ENCODE assay signal across 8 cellular contexts in the genomic region with DNA sequence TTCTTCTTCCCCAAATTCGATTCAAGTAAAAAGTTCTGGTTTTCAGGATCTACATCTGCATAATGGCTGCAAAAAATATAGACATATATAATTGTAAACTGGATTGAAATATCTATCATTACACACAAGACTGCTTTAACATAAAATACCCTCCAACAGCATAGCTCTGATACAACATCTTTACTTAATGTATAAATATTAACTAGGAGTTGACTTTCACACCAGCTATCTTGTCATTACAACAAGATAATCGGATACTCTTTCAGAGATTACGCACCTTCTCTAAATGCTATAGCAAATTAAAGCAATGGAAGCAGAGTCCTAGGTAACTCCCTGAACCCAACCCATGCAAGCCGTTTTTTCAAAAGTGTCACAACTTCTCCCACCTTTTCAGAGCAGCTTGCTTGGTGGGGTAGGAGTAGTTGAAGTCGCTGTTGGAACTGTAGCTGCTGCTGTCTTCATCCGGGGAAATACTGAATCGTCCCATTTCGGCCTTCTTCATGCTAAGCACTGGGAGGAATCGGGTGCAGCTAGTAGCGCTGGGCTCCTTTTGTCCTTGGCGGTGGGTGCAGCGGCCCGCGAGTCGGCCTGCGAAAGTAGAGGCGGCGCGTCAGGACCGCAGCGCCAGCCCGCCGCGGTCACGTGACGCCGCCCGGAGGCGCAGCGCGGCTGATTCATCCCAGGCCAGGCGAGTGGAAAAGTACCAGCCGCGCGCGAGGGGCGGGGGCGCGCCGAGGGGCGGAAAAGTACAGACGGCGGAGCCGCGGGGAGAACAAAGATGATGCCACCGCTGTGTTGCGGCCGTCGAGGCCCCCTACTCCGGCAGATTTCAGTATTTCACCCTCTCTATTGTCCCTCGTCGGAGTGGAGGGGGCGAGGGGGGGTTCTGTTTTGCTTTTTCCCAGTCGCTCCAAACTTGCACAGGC. TPM values are rescaled to one million over a fixed set of nuclear protein-coding genes. Genes with fewer than 3 reads are reported as not detected.
DNase-seq lines count a peak whose midpoint lies in the region; ATAC-seq and TF ChIP-seq lines count a peak whose summit lies in the region.

No MANE protein-coding gene starts in this region.

- no peaks in the 10 kb centered on the region for H3K9me3 ChIP-seq in MM.1S (replicated peaks; ENCODE audit: insufficient read depth, low read length)
- no peaks in the 10 kb centered on the region for H3K9me3 ChIP-seq in SK-N-MC (ENCODE audit: low read depth, low read length)
- H3K9me3 ChIP-seq in osteoblast (ENCODE audit: low read depth, low read length) = no peaks in the 10 kb centered on the region
- H3K9me3 ChIP-seq in thoracic aorta = no peaks in the 10 kb centered on the region

- H3K4me3 ChIP-seq in GM06990 (replicated peaks; ENCODE audit: low read depth, low read length) = peak overlapping the region; percentile 96
- H3K4me3 ChIP-seq in MM.1S (ENCODE audit: low read length) = peak overlapping the region; percentile 96
- peak overlapping the region; percentile 97 for H3K4me3 ChIP-seq in SK-N-MC
- H3K4me3 ChIP-seq in osteoblast (ENCODE audit: insufficient read depth, low read length) = peak overlapping the region; percentile 96
- H3K4me3 ChIP-seq in thoracic aorta = peak overlapping the region; percentile 95

- H2AFZ ChIP-seq in MM.1S (ENCODE audit: low read length) = no peak overlapping the region
- no peak overlapping the region for H2AFZ ChIP-seq in osteoblast (ENCODE audit: low read length)

- peaks cover 6% of the 10 kb centered on the region for H3K36me3 ChIP-seq in GM06990 (ENCODE audit: control insufficient read depth, insufficient read depth, low read length)
- peaks cover 31% of the 10 kb centered on the region for H3K36me3 ChIP-seq in MM.1S (replicated peaks; ENCODE audit: insufficient read depth, low read length)
- peaks cover 54% of the 10 kb centered on the region for H3K36me3 ChIP-seq in SK-N-MC (ENCODE audit: insufficient read depth, low read length)
- peaks cover 55% of the 10 kb centered on the region for H3K36me3 ChIP-seq in osteoblast (ENCODE audit: insufficient read depth, low read length)
- peaks cover 42% of the 10 kb centered on the region for H3K36me3 ChIP-seq in thoracic aorta

- H3K4me2 ChIP-seq in MM.1S (ENCODE audit: low read depth, low read length) = peak overlapping the region; percentile 81
- peak overlapping the region; percentile 86 for H3K4me2 ChIP-seq in osteoblast (ENCODE audit: insufficient read depth, low read length)

- peak overlapping the region; percentile 97 for H3K27ac ChIP-seq in MM.1S (ENCODE audit: low read length)
- H3K27ac ChIP-seq in SK-N-MC = peak overlapping the region; percentile 96
- H3K27ac ChIP-seq in osteoblast (ENCODE audit: low read depth, low read length) = peak overlapping the region; percentile 92
- peak overlapping the region; percentile 96 to 99 for H3K27ac ChIP-seq in thoracic aorta

- H3K4me1 ChIP-seq in MM.1S (ENCODE audit: low read length) (peaks cover 34% of the 10 kb centered on the region), osteoblast (ENCODE audit: insufficient read depth, low read length) (peaks cover 48% of the 10 kb centered on the region), thoracic aorta (ENCODE audit: control insufficient read depth in 1 of 2, low read depth in 2 of 2) (peaks cover 41 to 53% of the 10 kb centered on the region in 2 donors)

- DNase-seq in GM06990 (ENCODE audit: extremely low read depth, insufficient read length) (peak; percentile 95), HCEC 1CT (peak; percentile 85), MM.1S (peak; percentile 93), SK-N-MC (ENCODE audit: low read depth, low spot score) (no peak), glomerular visceral epithelial cell (ENCODE audit: extremely low spot score) (peak; percentile 90), osteoblast (ENCODE audit: insufficient read length, low spot score, missing footprints) (peak; percentile 95), thoracic aorta (ENCODE audit: low spot score) (peak; percentile 62)
- DNase-seq in activated naive CD4-positive, alpha-beta T cell treated with anti-CD3 and anti-CD28 coated beads, Interleukin-2, amount 50 U/mL, for 16 hours = peak; percentile 95

- peaks cover 41% of the 10 kb centered on the region for H3F3A ChIP-seq in MM.1S (ENCODE audit: insufficient read depth, low read length)

- H3K27me3 ChIP-seq in GM06990 (replicated peaks; ENCODE audit: control insufficient read depth, insufficient read depth, low read length) = no peaks in the 10 kb centered on the region
- no peaks in the 10 kb centered on the region for H3K27me3 ChIP-seq in MM.1S (replicated peaks; ENCODE audit: insufficient read depth, low read length)
- H3K27me3 ChIP-seq in osteoblast (ENCODE audit: insufficient read depth, low read length) = no peaks in the 10 kb centered on the region
- H3K27me3 ChIP-seq in thoracic aorta (replicated peaks; ENCODE audit: insufficient read depth) = no peaks in the 10 kb centered on the region

- no peaks in the 10 kb centered on the region for H3K9me2 ChIP-seq in MM.1S (replicated peaks; ENCODE audit: insufficient read depth, low read length)

- TF ChIP-seq CTCF in GM06990 (IDR thresholded peaks at IDR 0.05; ENCODE audit: insufficient read depth, low read length, poor library complexity, severe bottlenecking) (no peak), MM.1S (IDR thresholded peaks at IDR 0.05; ENCODE audit: low read length) (peak; percentile 10; the same call in 1 of the 2 replicates), osteoblast (IDR thresholded peaks at IDR 0.05; ENCODE audit: extremely low read depth, low read depth, low read length) (peak; percentile 5), thoracic aorta (IDR thresholded peaks at IDR 0.05) (no peak)

- peak; percentile 67 for ATAC-seq in thoracic aorta (ENCODE audit: insufficient number of reproducible peaks, low FRiP score, low read depth)

- H3K9ac ChIP-seq in MM.1S (ENCODE audit: low read length) (peak overlapping the region; percentile 99), SK-N-MC (ENCODE audit: insufficient read length) (peak overlapping the region; percentile 100)

- peaks cover 65% of the 10 kb centered on the region for H3K79me2 ChIP-seq in MM.1S (ENCODE audit: low read length)
- peaks cover 80% of the 10 kb centered on the region for H3K79me2 ChIP-seq in osteoblast (ENCODE audit: insufficient read depth, low read length)

- peaks cover 3% of the 10 kb centered on the region; the same call in 1 of the 2 replicates for H4K20me1 ChIP-seq in MM.1S (ENCODE audit: insufficient read depth, low read length)
- H4K20me1 ChIP-seq in osteoblast (ENCODE audit: insufficient read depth, low read length) = peaks cover 61% of the 10 kb centered on the region

RNA-seq across cellular contexts. Expression of a gene that starts 1.5 kb away (rescaled TPM):
- total RNA-seq in osteoblast (919 and 1,020 TPM in 2 replicates), thoracic aorta (100 to 1,000 TPM; 334 to 384 TPM)

Comparison
In these comparisons a context has a peak if more than half of its experiments do, and no peak if none do; other contexts are left out.
1. CTCF ChIP-seq: peak in MM.1S (single experiment) and osteoblast (single experiment); none in GM06990 (single experiment) and thoracic aorta (single experiment).
2. Peak in every context shown above with its lines, with median percentiles within 50 percentile points of each other: H3K4me3 ChIP-seq and H3K27ac ChIP-seq.